ENCODE assay signal across 8 cellular contexts in the genomic region with DNA sequence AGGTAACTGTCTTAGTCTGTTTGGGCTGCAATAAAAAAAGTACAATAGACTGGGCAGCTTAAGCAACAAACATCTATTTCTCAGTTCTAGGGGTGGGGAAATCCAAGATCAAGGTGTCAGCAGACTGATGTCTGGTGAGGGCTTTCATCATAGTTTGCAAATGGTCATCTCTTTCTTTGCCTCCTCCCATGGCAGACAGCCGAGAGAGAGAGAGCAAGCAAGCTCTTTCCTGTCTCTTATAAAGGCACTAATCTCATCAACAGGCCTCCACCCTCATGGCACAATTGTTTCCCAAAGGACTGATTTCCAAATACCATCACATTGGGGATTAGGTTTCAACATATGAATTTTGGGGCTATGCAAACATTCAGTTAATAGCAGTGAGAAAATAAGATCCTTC.
"Had no signal": no experiment of that assay in that cellular context is flagged by ENCODE, and none has a peak within 500 bp of the region (broad histone marks: within the 10 kb centered on the region; RNA-seq: fewer than 3 reads in every experiment).

No MANE protein-coding gene starts in this region.

- H3K4me1 ChIP-seq: HAP-1 had no signal

- H3K9me3 ChIP-seq: HAP-1 had no signal

- DNase-seq: GOT3, H7, HFFc6, IMR-90, KG1 had no signal

- H3K36me3 ChIP-seq: HAP-1 had no signal

- ATAC-seq: HCT116, K562 had no signal

- H3K4me3 ChIP-seq: HAP-1, K562 had no signal
